In the genomic region with DNA sequence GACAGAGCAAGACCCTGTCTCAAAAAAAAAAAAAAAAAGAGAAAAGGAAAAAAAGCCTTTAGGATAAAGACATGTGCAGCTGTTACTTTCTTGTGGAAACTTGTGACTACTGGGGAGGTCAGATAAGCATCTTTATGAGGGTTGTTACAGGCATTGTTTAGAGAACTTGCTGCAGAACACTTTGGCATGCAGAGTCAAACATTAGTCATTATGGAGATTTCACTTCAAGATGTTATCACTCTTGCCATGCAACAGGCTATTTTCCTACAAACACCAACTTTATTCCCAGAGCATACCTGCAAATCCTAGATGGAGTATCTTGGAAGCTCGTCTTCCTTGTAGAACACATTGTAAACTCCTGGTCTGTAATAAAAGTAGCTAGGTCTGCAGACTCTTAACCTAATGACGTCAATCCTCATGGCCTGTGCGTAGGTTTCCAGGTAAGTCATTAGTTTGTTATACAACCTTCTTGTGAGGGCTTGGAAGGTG, we compare ENCODE assay signal across 1 cellular context.
TF ChIP-seq lines count a peak whose summit lies in the region.

No MANE protein-coding gene starts in this region.

TF ChIP-seq in HepG2, 621 proteins besides CTCF, POLR2A, EP300 and RAD21 (continued from another document):
- TF ChIP-seq ZBTB43 (CRISPR knock-in tag; conservative IDR thresholded peaks at IDR 0.05) (no peak), KLF12 (CRISPR knock-in tag; IDR thresholded peaks at IDR 0.05; ENCODE audit: borderline replicate concordance) (no peak), FOXK1 (CRISPR knock-in tag; IDR thresholded peaks at IDR 0.05; ENCODE audit: borderline replicate concordance, low read depth) (no peak), ZNF317 (CRISPR knock-in tag; IDR thresholded peaks at IDR 0.05) (no peak), RARA (CRISPR knock-in tag; IDR thresholded peaks at IDR 0.05) (no peak), MED13 (CRISPR knock-in tag; IDR thresholded peaks at IDR 0.05) (no peak), CENPBD1 (CRISPR knock-in tag; IDR thresholded peaks at IDR 0.05; ENCODE audit: borderline replicate concordance, low read depth) (no peak), ZNF280B (CRISPR knock-in tag; IDR thresholded peaks at IDR 0.05; ENCODE audit: borderline replicate concordance) (no peak), ZNF253 (CRISPR knock-in tag; IDR thresholded peaks at IDR 0.05; ENCODE audit: borderline replicate concordance) (no peak), ZFAT (CRISPR knock-in tag; conservative IDR thresholded peaks at IDR 0.05) (no peak), PITX1 (CRISPR knock-in tag; IDR thresholded peaks at IDR 0.05) (no peak), ZNF782 (CRISPR knock-in tag; IDR thresholded peaks at IDR 0.05; ENCODE audit: borderline replicate concordance) (no peak), ZNF891 (CRISPR knock-in tag; IDR thresholded peaks at IDR 0.05) (no peak), CEBPZ (IDR thresholded peaks at IDR 0.05; ENCODE audit: low read length) (no peak), ZNF275 (CRISPR knock-in tag; IDR thresholded peaks at IDR 0.05; ENCODE audit: borderline replicate concordance) (no peak), HNF4G (IDR thresholded peaks at IDR 0.05; ENCODE audit: borderline replicate concordance, low read depth, low read length) (no peak), HNF4G (CRISPR knock-in tag; IDR thresholded peaks at IDR 0.05; ENCODE audit: borderline replicate concordance, low read depth) (no peak)
- TF ChIP-seq, protein P1, sequence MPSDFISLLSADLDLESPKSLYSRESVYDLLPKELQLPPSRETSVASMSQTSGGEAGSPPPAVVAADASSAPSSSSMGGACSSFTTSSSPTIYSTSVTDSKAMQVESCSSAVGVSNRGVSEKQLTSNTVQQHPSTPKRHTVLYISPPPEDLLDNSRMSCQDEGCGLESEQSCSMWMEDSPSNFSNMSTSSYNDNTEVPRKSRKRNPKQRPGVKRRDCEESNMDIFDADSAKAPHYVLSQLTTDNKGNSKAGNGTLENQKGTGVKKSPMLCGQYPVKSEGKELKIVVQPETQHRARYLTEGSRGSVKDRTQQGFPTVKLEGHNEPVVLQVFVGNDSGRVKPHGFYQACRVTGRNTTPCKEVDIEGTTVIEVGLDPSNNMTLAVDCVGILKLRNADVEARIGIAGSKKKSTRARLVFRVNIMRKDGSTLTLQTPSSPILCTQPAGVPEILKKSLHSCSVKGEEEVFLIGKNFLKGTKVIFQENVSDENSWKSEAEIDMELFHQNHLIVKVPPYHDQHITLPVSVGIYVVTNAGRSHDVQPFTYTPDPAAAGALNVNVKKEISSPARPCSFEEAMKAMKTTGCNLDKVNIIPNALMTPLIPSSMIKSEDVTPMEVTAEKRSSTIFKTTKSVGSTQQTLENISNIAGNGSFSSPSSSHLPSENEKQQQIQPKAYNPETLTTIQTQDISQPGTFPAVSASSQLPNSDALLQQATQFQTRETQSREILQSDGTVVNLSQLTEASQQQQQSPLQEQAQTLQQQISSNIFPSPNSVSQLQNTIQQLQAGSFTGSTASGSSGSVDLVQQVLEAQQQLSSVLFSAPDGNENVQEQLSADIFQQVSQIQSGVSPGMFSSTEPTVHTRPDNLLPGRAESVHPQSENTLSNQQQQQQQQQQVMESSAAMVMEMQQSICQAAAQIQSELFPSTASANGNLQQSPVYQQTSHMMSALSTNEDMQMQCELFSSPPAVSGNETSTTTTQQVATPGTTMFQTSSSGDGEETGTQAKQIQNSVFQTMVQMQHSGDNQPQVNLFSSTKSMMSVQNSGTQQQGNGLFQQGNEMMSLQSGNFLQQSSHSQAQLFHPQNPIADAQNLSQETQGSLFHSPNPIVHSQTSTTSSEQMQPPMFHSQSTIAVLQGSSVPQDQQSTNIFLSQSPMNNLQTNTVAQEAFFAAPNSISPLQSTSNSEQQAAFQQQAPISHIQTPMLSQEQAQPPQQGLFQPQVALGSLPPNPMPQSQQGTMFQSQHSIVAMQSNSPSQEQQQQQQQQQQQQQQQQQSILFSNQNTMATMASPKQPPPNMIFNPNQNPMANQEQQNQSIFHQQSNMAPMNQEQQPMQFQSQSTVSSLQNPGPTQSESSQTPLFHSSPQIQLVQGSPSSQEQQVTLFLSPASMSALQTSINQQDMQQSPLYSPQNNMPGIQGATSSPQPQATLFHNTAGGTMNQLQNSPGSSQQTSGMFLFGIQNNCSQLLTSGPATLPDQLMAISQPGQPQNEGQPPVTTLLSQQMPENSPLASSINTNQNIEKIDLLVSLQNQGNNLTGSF (CRISPR knock-in tag; IDR thresholded peaks at IDR 0.05): no peak
- TF ChIP-seq, protein P2, sequence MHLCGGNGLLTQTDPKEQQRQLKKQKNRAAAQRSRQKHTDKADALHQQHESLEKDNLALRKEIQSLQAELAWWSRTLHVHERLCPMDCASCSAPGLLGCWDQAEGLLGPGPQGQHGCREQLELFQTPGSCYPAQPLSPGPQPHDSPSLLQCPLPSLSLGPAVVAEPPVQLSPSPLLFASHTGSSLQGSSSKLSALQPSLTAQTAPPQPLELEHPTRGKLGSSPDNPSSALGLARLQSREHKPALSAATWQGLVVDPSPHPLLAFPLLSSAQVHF (CRISPR knock-in tag; IDR thresholded peaks at IDR 0.05): no peak
